8 cellular contexts compared by ENCODE assay signal in the genomic region with DNA sequence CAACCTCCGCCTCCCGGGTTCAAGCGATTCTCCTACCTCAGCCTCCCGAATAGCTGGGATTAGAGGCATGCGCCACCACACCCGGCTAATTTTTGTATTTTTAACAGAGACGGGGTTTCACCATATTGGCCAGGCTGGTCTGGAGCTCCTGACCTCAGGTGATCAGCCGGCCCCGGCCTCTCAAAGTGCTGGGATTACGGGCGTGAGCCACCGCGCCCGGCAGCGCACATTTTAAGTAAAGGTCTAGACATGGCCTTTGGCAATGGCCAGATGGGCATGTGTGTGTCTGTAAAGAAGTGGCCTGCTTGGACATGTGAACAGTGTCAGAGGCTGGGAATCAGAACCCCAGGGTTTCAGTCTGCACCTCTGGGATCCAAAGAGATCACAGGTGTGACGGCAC. TPM values are rescaled to one million over a fixed set of nuclear protein-coding genes. Genes with fewer than 3 reads are reported as not detected.
DNase-seq lines count a peak whose midpoint lies in the region; ATAC-seq and TF ChIP-seq lines count a peak whose summit lies in the region.
"Not testable (repeated sequence)": the region's sequence is repeated elsewhere in the genome, so short reads cannot be mapped to it uniquely, and the experiment has no call there.

No MANE protein-coding gene starts in this region.

- H3K4me3 ChIP-seq in ACC112 (ENCODE audit: low read depth, low read length), result peak overlapping the region; percentile 74
- peak overlapping the region; percentile 54 for H3K4me3 ChIP-seq in HFF-Myc (replicated peaks; ENCODE audit: low read depth, low read length)
- H3K4me3 ChIP-seq in choroid plexus epithelial cell (ENCODE audit: low read depth, low read length), result peak overlapping the region; percentile 64
- H3K4me3 ChIP-seq in lung, result peak overlapping the region; percentile 49
- not testable (repeated sequence) for H3K4me3 ChIP-seq in trophoblast cell (ENCODE audit: low read depth, low read length)
- H3K4me3 ChIP-seq in suprapubic skin, result peak overlapping the region; percentile 67

- H4K12ac ChIP-seq in trophoblast cell (ENCODE audit: low read depth, low read length), result not testable (repeated sequence)

- H3K27me3 ChIP-seq in ACC112 (ENCODE audit: insufficient read depth, low read length); lung (ENCODE audit: control insufficient read depth, insufficient read depth); trophoblast cell (ENCODE audit: insufficient read depth, low read length); suprapubic skin: not testable (repeated sequence)

- not testable (repeated sequence) for H3K79me2 ChIP-seq in ACC112 (ENCODE audit: control insufficient read depth, insufficient read depth, low read length, unreplicated experiment); trophoblast cell (ENCODE audit: control insufficient read depth, insufficient read depth, low read length, poor library complexity)

- not testable (repeated sequence) for H3K23ac ChIP-seq in trophoblast cell (ENCODE audit: low read length)

- H2BK5ac ChIP-seq in trophoblast cell (ENCODE audit: low read depth, low read length, poor library complexity), result not testable (repeated sequence)

- not testable (repeated sequence) for TF ChIP-seq CTCF in HFF-Myc (IDR thresholded peaks at IDR 0.05; ENCODE audit: low read depth, low read length, missing control alignments); WTC11 (IDR thresholded peaks at IDR 0.05); choroid plexus epithelial cell (conservative IDR thresholded peaks at IDR 0.05; ENCODE audit: low read depth, low read length); lung (IDR thresholded peaks at IDR 0.05; ENCODE audit: control extremely low read depth, extremely low read depth); suprapubic skin (IDR thresholded peaks at IDR 0.05)

- POLR2A ChIA-PET in WTC11 (lab: Charles Lee), result not testable (repeated sequence)

- not testable (repeated sequence) for H3K79me1 ChIP-seq in trophoblast cell (ENCODE audit: low read length)

- not testable (repeated sequence) for H2BK12ac ChIP-seq in trophoblast cell (ENCODE audit: low read length)

- H3K36me3 Mint-ChIP-seq in WTC11, result not testable (repeated sequence)

- not testable (repeated sequence) for TF ChIP-seq EP300 in suprapubic skin (IDR thresholded peaks at IDR 0.05)

- H3K9ac ChIP-seq in trophoblast cell (ENCODE audit: low read length), result not testable (repeated sequence)

- not testable (repeated sequence) for H3K14ac ChIP-seq in trophoblast cell (ENCODE audit: low read length)

- not testable (repeated sequence) for H3K4me2 ChIP-seq in trophoblast cell (ENCODE audit: low read length)

- not testable (repeated sequence) for ATAC-seq in WTC11; lung (ENCODE audit: insufficient read depth, low FRiP score)
- peak; percentile 4 for ATAC-seq in Right ventricle myocardium superior (ENCODE audit: poor library complexity)

- not testable (repeated sequence) for H2AK5ac ChIP-seq in trophoblast cell (ENCODE audit: low read length)

- H3K27ac ChIP-seq in ACC112 (ENCODE audit: low read depth, low read length); trophoblast cell (ENCODE audit: low read depth, low read length): not testable (repeated sequence)
- H3K27ac ChIP-seq in lung (ENCODE audit: low read depth in 1 of 2, low read length in 1 of 2), result peak overlapping the region; percentile 77 to 94
- peak overlapping the region; percentile 77 for H3K27ac ChIP-seq in suprapubic skin

- H3K18ac ChIP-seq in trophoblast cell (ENCODE audit: low read length), result not testable (repeated sequence)

- not testable (repeated sequence) for H4K8ac ChIP-seq in trophoblast cell (ENCODE audit: low read depth, low read length)

- TF ChIP-seq POLR2A in suprapubic skin (IDR thresholded peaks at IDR 0.05), result not testable (repeated sequence)

- H3K4me1 ChIP-seq in ACC112 (ENCODE audit: control insufficient read depth, insufficient read depth, low read length, unreplicated experiment) (peaks cover 11% of the 10 kb centered on the region), lung (ENCODE audit: control insufficient read depth in 2 of 2, insufficient read depth in 2 of 2, low read length in 2 of 2) (peaks cover 8 to 25% of the 10 kb centered on the region in 2 donors), suprapubic skin (peaks cover 29% of the 10 kb centered on the region)
- not testable (repeated sequence) for H3K4me1 ChIP-seq in trophoblast cell (ENCODE audit: control insufficient read depth in 1 of 2, insufficient read depth in 2 of 2, low read length in 2 of 2)

- H3K4me3 Mint-ChIP-seq in WTC11, result peak overlapping the region; percentile 93

- peaks cover 27% of the 10 kb centered on the region for H3K4me1 Mint-ChIP-seq in WTC11

- peaks cover 43% of the 10 kb centered on the region for H3K27me3 Mint-ChIP-seq in WTC11 (ENCODE audit: low read depth)

- WGBS in lung, 2 donors, result 48 to 54% methylated on average over 16 of the region's 16 CpGs
- WGBS in trophoblast cell (ENCODE audit: extremely low coverage, insufficient coverage, insufficient read length), result no CpG with 5 or more reads among the region's 16 CpGs
- 72% methylated on average over 15 of the region's 16 CpGs for WGBS in suprapubic skin

- H2BK120ac ChIP-seq in trophoblast cell (ENCODE audit: insufficient read depth, low read length, poor library complexity), result not testable (repeated sequence)

- not testable (repeated sequence) for H3K9me3 ChIP-seq in lung (ENCODE audit: control insufficient read depth in 2 of 2, insufficient read depth in 1 of 2, low read length in 1 of 2); trophoblast cell (ENCODE audit: insufficient read depth, low read depth, low read length); suprapubic skin

- not testable (repeated sequence) for H4K91ac ChIP-seq in trophoblast cell (ENCODE audit: low read depth, low read length)

- CTCF ChIA-PET in WTC11 (lab: Charles Lee), result interaction anchor here (0.6 to 1.6 kb wide), 6 partner anchors 19 to 148 kb away, joined by 3 to 10 read pairs (median 4); a partner anchor contains a TSS

- not testable (repeated sequence) for H3K4ac ChIP-seq in trophoblast cell (ENCODE audit: low read depth, low read length)

- H3K9me3 Mint-ChIP-seq in WTC11, result not testable (repeated sequence)

- not testable (repeated sequence) for H2AFZ ChIP-seq in ACC112 (ENCODE audit: low read length, unreplicated experiment); trophoblast cell (ENCODE audit: insufficient read depth, low read length, poor library complexity)

- intact Hi-C loops in Right ventricle myocardium superior (cut with DNase I), result not testable (repeated sequence)

- not testable (repeated sequence) for H3K27ac Mint-ChIP-seq in WTC11

- DNase-seq in HFF-Myc (ENCODE audit: extremely low read depth, low read depth); WTC11 (ENCODE audit: low spot score); choroid plexus epithelial cell (ENCODE audit: low read depth); Right ventricle myocardium superior; lung (ENCODE audit: low spot score): not testable (repeated sequence)
- DNase-seq in trophoblast cell, result peak; percentile 41 to 54
- DNase-seq in suprapubic skin (ENCODE audit: low spot score in 2 of 2), result peak in 1 of 2 donors; percentile 47

- H3K36me3 ChIP-seq in ACC112 (ENCODE audit: insufficient read depth, low read length); lung (ENCODE audit: control insufficient read depth in 2 of 2, insufficient read depth in 2 of 2, low read length in 2 of 2); trophoblast cell (ENCODE audit: control insufficient read depth in 1 of 2, insufficient read depth in 2 of 2, low read length in 2 of 2); suprapubic skin: not testable (repeated sequence)

RNA-seq across cellular contexts. Expression of a gene that starts 1.1 kb away (rescaled TPM):
- total RNA-seq in WTC11 (2021) (5.7 to 8.4 TPM (median 6.9 TPM) in 3 replicates), Right ventricle myocardium superior (42.2 TPM), lung (10 to 100 TPM; 22.8 to 40.6 TPM), suprapubic skin (10 to 100 TPM in 1 of 4 donors, 1 to 10 TPM in 3; 4.8 to 11.6 (median 7.3) TPM)
- 10 to 100 TPM in 1 of 2 donors, 1 to 10 TPM in 1; 9.8 to 13.3 TPM for polyA plus RNA-seq in lung
- polyA plus RNA-seq in trophoblast cell (2013), result 6.6 and 6.9 TPM in 2 replicates
